Comparison of ENCODE assay signal across 1 cellular context in genomic region chr18:48007955-48008701, GRCh38.
TF ChIP-seq lines count a peak whose summit lies in the region.

No MANE protein-coding gene starts in this region.

TF ChIP-seq in K562, 482 proteins besides CTCF, POLR2A, EP300 and RAD21 (continued from another document):
- TF ChIP-seq UBTF (IDR thresholded peaks at IDR 0.05; ENCODE audit: borderline replicate concordance in 1 of 2, low read depth in 2 of 2, low read length in 2 of 2) = 0 out of 4 replicates have a peak, but pooled peaks of 1 of the 2 experiments have one; percentile 60
- TF ChIP-seq SMARCC2 (IDR thresholded peaks at IDR 0.05; ENCODE audit: low read depth) = no peak
- peak; percentile 36; the same call in 1 of the 2 replicates for TF ChIP-seq EGR1 (conservative IDR thresholded peaks at IDR 0.05)
- peak; percentile 15; the same call in 1 of the 2 replicates for TF ChIP-seq CBFA2T2 (conservative IDR thresholded peaks at IDR 0.05)
- no peak for TF ChIP-seq KLF10 (CRISPR knock-in tag; IDR thresholded peaks at IDR 0.05)
- peak; percentile 34 for TF ChIP-seq CTCFL (IDR thresholded peaks at IDR 0.05; ENCODE audit: borderline replicate concordance, insufficient read depth, low read depth, low read length, poor library complexity, severe bottlenecking)
- TF ChIP-seq VEZF1 (CRISPR knock-in tag; IDR thresholded peaks at IDR 0.05) = peak; percentile 98
- peak; percentile 74 to 88; a peak in 3 of 4 replicates for TF ChIP-seq MAZ (CRISPR knock-in tag; conservative IDR thresholded peaks at IDR 0.05 in 1 of 2, IDR thresholded peaks at IDR 0.05 in 1 of 2)
- TF ChIP-seq ZSCAN29 (IDR thresholded peaks at IDR 0.05) = peak; percentile 97
- TF ChIP-seq CBFA2T3 (IDR thresholded peaks at IDR 0.05) = peak; percentile 33; the same call in 1 of the 2 replicates
